ENCODE assay signal across 33 cellular contexts in genomic region chr4:102339018-102339417, GRCh38.
"Had no signal": no experiment of that assay in that cellular context is flagged by ENCODE, and none has a peak within 500 bp of the region (broad histone marks: within the 10 kb centered on the region; RNA-seq: fewer than 3 reads in every experiment).

No MANE protein-coding gene starts in this region.

- H3K4me3 Mint-ChIP-seq: activated naive CD8-positive, alpha-beta T cell; nephron progenitor cell; stimulated activated naive B cell treated with anti-CD40 and anti-IgM and Interleukin-4, amounts not matched to agents 10 μg/mL and 1 μg/mL and 100 μg/mL, for 72 hours; T-helper 1 cell treated with Interleukin-12 subunit alpha and Interleukin-12 subunit beta and Interleukin-4 antibody, amounts not matched to agents 30 μg/mL and 1 μg/mL, for 36 hours had no signal

- H3K27me3 ChIP-seq: body of pancreas, cardiac muscle cell, colonic mucosa, esophagus muscularis mucosa, left lung, neutrophil, pancreas, suprapubic skin, tibial artery had no signal

- H3K27ac ChIP-seq: body of pancreas, cardiac muscle cell, colonic mucosa, esophagus muscularis mucosa, heart right ventricle, left lung, neutrophil, pancreas, prostate gland, skin epidermis, tibial artery, VCaP had no signal

- H3K36me3 ChIP-seq: cardiac muscle cell, colonic mucosa, esophagus muscularis mucosa, heart right ventricle, neutrophil, pancreas, prostate gland, suprapubic skin, tibial artery had no signal

- H3K27ac Mint-ChIP-seq: activated T-cell treated with anti-CD3 and anti-CD28 coated beads, Interleukin-2, amount 50 U/mL, for 72 hours; nephron progenitor cell; stimulated activated naive B cell treated with anti-CD40 and anti-IgM and Interleukin-4, amounts not matched to agents 10 μg/mL and 1 μg/mL and 100 μg/mL, for 72 hours; T-helper 1 cell treated with Interleukin-12 subunit alpha and Interleukin-12 subunit beta and Interleukin-4 antibody, amounts not matched to agents 30 μg/mL and 1 μg/mL, for 36 hours had no signal

- H3K9me3 ChIP-seq: body of pancreas, colonic mucosa, esophagus muscularis mucosa, heart right ventricle, left lung, neutrophil, pancreas, prostate gland, suprapubic skin, tibial artery had no signal

- H3K4me3 ChIP-seq: body of pancreas, cardiac muscle cell, colonic mucosa, esophagus muscularis mucosa, heart right ventricle, lung, pancreas, prostate gland, skin epidermis, suprapubic skin, tibial artery had no signal

- H3K4me1 ChIP-seq: prostate gland had no signal

- DNase-seq: activated CD4-positive, alpha-beta T cell treated with anti-CD3 and anti-CD28 coated beads for 4 hours; activated CD4-positive, alpha-beta T cell treated with anti-CD3 and anti-CD28 coated beads, Interleukin-2, amount 50 U/mL, for 4 hours; activated effector memory CD4-positive, alpha-beta T cell treated with Interleukin-2 at 50 U/mL for 16 hours; activated naive CD4-positive, alpha-beta T cell treated with Interleukin-2 at 50 U/mL for 16 hours; activated T-cell treated with anti-CD3 and anti-CD28 coated beads for 4 hours; activated T-cell treated with anti-CD3 and anti-CD28 coated beads, Interleukin-2, amount 50 U/mL, for 72 hours; aorta; body of pancreas; cerebellar nuclear complex; colonic mucosa; effector CD8-positive, alpha-beta T cell; foreskin melanocyte; heart right ventricle; kidney glomerular epithelial cell; left lung; nephron progenitor cell; pancreas; retina; stimulated activated CD4-positive, alpha-beta T cell treated with anti-CD3 and anti-CD28 coated beads, Interleukin-2, amount 100 ng/mL, for 24 hours; stimulated activated naive B cell treated with anti-CD40 and anti-IgM and Interleukin-4, amounts not matched to agents 10 μg/mL and 1 μg/mL and 100 μg/mL, for 72 hours; T-helper 9 cell; tibial artery had no signal

- ATAC-seq: body of pancreas; heart right ventricle; left lung; pancreas; sciatic nerve; stimulated activated naive B cell treated with anti-CD40 and anti-IgM and Interleukin-4, amounts not matched to agents 10 μg/mL and 1 μg/mL and 100 μg/mL, for 72 hours had no signal

- H3K27me3 Mint-ChIP-seq: activated naive CD8-positive, alpha-beta T cell; stimulated activated naive B cell treated with anti-CD40 and anti-IgM and Interleukin-4, amounts not matched to agents 10 μg/mL and 1 μg/mL and 100 μg/mL, for 72 hours had no signal

- H3K9me3 Mint-ChIP-seq: activated T-cell treated with anti-CD3 and anti-CD28 coated beads, Interleukin-2, amount 50 U/mL, for 72 hours; nephron progenitor cell; stimulated activated naive B cell treated with anti-CD40 and anti-IgM and Interleukin-4, amounts not matched to agents 10 μg/mL and 1 μg/mL and 100 μg/mL, for 72 hours; T-helper 1 cell treated with Interleukin-12 subunit alpha and Interleukin-12 subunit beta and Interleukin-4 antibody, amounts not matched to agents 30 μg/mL and 1 μg/mL, for 36 hours had no signal
